ENCODE assay signal across 8 cellular contexts in genomic region chr14:77052281-77053044, GRCh38. TPM values are rescaled to one million over a fixed set of nuclear protein-coding genes. Genes with fewer than 3 reads are reported as not detected.
DNase-seq lines count a peak whose midpoint lies in the region; ATAC-seq and TF ChIP-seq lines count a peak whose summit lies in the region.

No MANE protein-coding gene starts in this region.

- H3K4me3 ChIP-seq in HEK293 (ENCODE audit: low read depth, low read length): no peak overlapping the region
- no peak overlapping the region for H3K4me3 ChIP-seq in skin epidermis

- H3K4me1 ChIP-seq in HEK293 (ENCODE audit: control insufficient read depth, insufficient read depth, low read length): peaks cover 6% of the 10 kb centered on the region; the same call in 1 of the 2 replicates

- H3K27me3 Mint-ChIP-seq in activated T-helper 17 cell treated with anti-CD3 and anti-CD28 coated beads, Interleukin-2, amount 50 U/mL, for 72 hours: no peaks in the 10 kb centered on the region

- POLR2A ChIA-PET in HEK293 (lab: Yijun Ruan, JAX): interaction anchor here (0.9 kb wide), 1 partner anchor 25 kb away, joined by 3 read pairs; no protein-coding TSS in a partner anchor

- peak overlapping the region; percentile 52 for H3K27ac Mint-ChIP-seq in activated T-helper 17 cell treated with anti-CD3 and anti-CD28 coated beads, Interleukin-2, amount 50 U/mL, for 72 hours

- H3K9me3 Mint-ChIP-seq in activated T-helper 17 cell treated with anti-CD3 and anti-CD28 coated beads, Interleukin-2, amount 50 U/mL, for 72 hours: no peaks in the 10 kb centered on the region

- in situ Hi-C loops in KBM-7 (cut with MboI; ENCODE audit: low pct_unique_long_range_greater_than_20kb, low sequenced_read_pairs): loop anchor here (10.0 kb wide), 1 partner anchor 138 kb away; no protein-coding TSS in a partner anchor

- H3K4me3 Mint-ChIP-seq in activated T-helper 17 cell treated with anti-CD3 and anti-CD28 coated beads, Interleukin-2, amount 50 U/mL, for 72 hours: no peak overlapping the region

- CTCF ChIA-PET in HEK293 (lab: Yijun Ruan, JAX): interaction anchor here (0.6 to 5.1 kb wide), 23 partner anchors 8 to 181 kb away, joined by 3 to 83 read pairs (median 5); no protein-coding TSS in a partner anchor

- no peaks in the 10 kb centered on the region for H3K36me3 Mint-ChIP-seq in activated T-helper 17 cell treated with anti-CD3 and anti-CD28 coated beads, Interleukin-2, amount 50 U/mL, for 72 hours (ENCODE audit: low read depth)

- peak; percentile 54 to 65 for DNase-seq in left colon
- DNase-seq in NCI-H2029 (lab: John Stamatoyannopoulos, UW): no peak
- DNase-seq in KBM-7: no peak

- no peak for ATAC-seq in activated T-helper 17 cell treated with anti-CD3 and anti-CD28 coated beads, Interleukin-2, amount 50 U/mL, for 72 hours (replicated peaks)
- ATAC-seq in left colon: peak; percentile 88
- no peak for ATAC-seq in HG02763 (IDR thresholded peaks at IDR 0.05; ENCODE audit: unreplicated experiment)
- ATAC-seq in GM21576 (IDR thresholded peaks at IDR 0.05; ENCODE audit: unreplicated experiment): no peak

- no peaks in the 10 kb centered on the region for H3K9me3 ChIP-seq in HEK293 (ENCODE audit: control insufficient read depth, insufficient read depth, low read depth, low read length)

- H3K4me1 Mint-ChIP-seq in activated T-helper 17 cell treated with anti-CD3 and anti-CD28 coated beads, Interleukin-2, amount 50 U/mL, for 72 hours: peaks cover 10% of the 10 kb centered on the region

- intact Hi-C loops in left colon (cut with DNase I, micrococcal nuclease): loop anchor here (5.0 to 10.0 kb wide), 2 partner anchors 138 to 140 kb away; no protein-coding TSS in a partner anchor

- peak overlapping the region; percentile 20; the same call in 1 of the 2 replicates for H3K27ac ChIP-seq in HEK293 (ENCODE audit: extremely low read depth, low read depth, low read length)
- peak overlapping the region in 17 of 21 experiments; percentile 15 to 78 (median 47) for H3K27ac ChIP-seq in skin epidermis

- TF ChIP-seq CTCF in HEK293 (tag by site-specific recombination; IDR thresholded peaks at IDR 0.05): no peak

- H3K36me3 ChIP-seq in HEK293 (ENCODE audit: control insufficient read depth in 2 of 2, insufficient read depth in 1 of 2, low read length in 2 of 2): no peaks in the 10 kb centered on the region

TF ChIP-seq in HEK293, 187 proteins besides CTCF, POLR2A, EP300 and RAD21:
- no peak for TF ChIP-seq ZNF433 (tag by site-specific recombination; IDR thresholded peaks at IDR 0.05; ENCODE audit: low read depth)
- TF ChIP-seq ZNF473 (tag by site-specific recombination; IDR thresholded peaks at IDR 0.05): no peak
- no peak for TF ChIP-seq BCL11B (tag by site-specific recombination; IDR thresholded peaks at IDR 0.05; ENCODE audit: low read depth)
- TF ChIP-seq ZFP37 (tag by site-specific recombination; IDR thresholded peaks at IDR 0.05): no peak
- TF ChIP-seq ZNF768 (tag by site-specific recombination; IDR thresholded peaks at IDR 0.05): no peak

RNA-seq across cellular contexts. Expression of gene IRF2BPL, which starts 24.0 kb away (rescaled TPM):
- 10 to 100 TPM; 14.2 to 25.5 TPM for total RNA-seq in activated T-helper 17 cell treated with anti-CD3 and anti-CD28 coated beads, Interleukin-2, amount 50 U/mL, for 72 hours
- 10 to 100 TPM; 15.5 to 25.5 TPM for total RNA-seq in left colon

RNA-seq across cellular contexts. Expression of gene CIPC, which starts 45.6 kb away (rescaled TPM):
- total RNA-seq in activated T-helper 17 cell treated with anti-CD3 and anti-CD28 coated beads, Interleukin-2, amount 50 U/mL, for 72 hours: 10 to 100 TPM in 1 of 2 donors, 1 to 10 TPM in 1; 8.5 to 11.8 TPM
- 10 to 100 TPM; 50.4 to 52.0 TPM for total RNA-seq in left colon

Comparison
In these comparisons a context has a peak if more than half of its experiments do, and no peak if none do; other contexts are left out.
1. DNase-seq: peak in left colon (2 of 2); none in NCI-H2029 (single experiment) and KBM-7 (single experiment).
2. RNA of gene CIPC, which starts 45.6 kb away (total RNA-seq): 50.4 to 52.0 TPM in left colon; 8.5 to 11.8 TPM in activated T-helper 17 cell treated with anti-CD3 and anti-CD28 coated beads, Interleukin-2, amount 50 U/mL, for 72 hours; every median in the first group is over 4 times any median in the second.